13 cellular contexts compared by ENCODE assay signal in genomic region chr11:61447601-61448551, GRCh38. TPM values are rescaled to one million over a fixed set of nuclear protein-coding genes. Genes with fewer than 3 reads are reported as not detected.
DNase-seq lines count a peak whose midpoint lies in the region; ATAC-seq and TF ChIP-seq lines count a peak whose summit lies in the region.
"Had no signal": no experiment of that assay in that cellular context is flagged by ENCODE, and none has a peak within 500 bp of the region (broad histone marks: within the 10 kb centered on the region; RNA-seq: fewer than 3 reads in every experiment).

No MANE protein-coding gene starts in this region.

- no peaks in the 10 kb centered on the region for H3K27me3 Mint-ChIP-seq in activated CD4-positive, alpha-beta T cell treated with anti-CD3 and anti-CD28 coated beads, Interleukin-2, amount 10 ng/mL, durations not matched to agents 24 days and 14 days
- no peaks in the 10 kb centered on the region for H3K27me3 Mint-ChIP-seq in activated naive CD8-positive, alpha-beta T cell
- no peaks in the 10 kb centered on the region for H3K27me3 Mint-ChIP-seq in stimulated activated naive B cell treated with anti-CD40 and anti-IgM and Interleukin-4, amounts not matched to agents 10 μg/mL and 1 μg/mL and 100 μg/mL, for 72 hours
- no peaks in the 10 kb centered on the region for H3K27me3 Mint-ChIP-seq in stimulated activated memory B cell treated with anti-CD40 and anti-IgM and Interleukin-4, amounts not matched to agents 10 μg/mL and 1 μg/mL and 100 μg/mL, for 72 hours
- no peaks in the 10 kb centered on the region for H3K27me3 Mint-ChIP-seq in Calu3 (ENCODE audit: unreplicated experiment)
- H3K27me3 Mint-ChIP-seq: naive B cell had no signal

- no TSS peak for BruUV-seq in Calu3 (replicated peaks; lab: Mats Ljungman, UMichigan)

- H3K36me3 Mint-ChIP-seq in activated CD4-positive, alpha-beta T cell treated with anti-CD3 and anti-CD28 coated beads, Interleukin-2, amount 10 ng/mL, durations not matched to agents 24 days and 14 days (ENCODE audit: low read depth), result peaks cover 53% of the 10 kb centered on the region
- peaks cover 10% of the 10 kb centered on the region for H3K36me3 Mint-ChIP-seq in activated naive CD8-positive, alpha-beta T cell
- H3K36me3 Mint-ChIP-seq in stimulated activated naive B cell treated with anti-CD40 and anti-IgM and Interleukin-4, amounts not matched to agents 10 μg/mL and 1 μg/mL and 100 μg/mL, for 72 hours, result peaks cover 45 to 51% of the 10 kb centered on the region in 2 donors
- peaks cover 46% of the 10 kb centered on the region for H3K36me3 Mint-ChIP-seq in stimulated activated memory B cell treated with anti-CD40 and anti-IgM and Interleukin-4, amounts not matched to agents 10 μg/mL and 1 μg/mL and 100 μg/mL, for 72 hours
- peaks cover 36% of the 10 kb centered on the region for H3K36me3 Mint-ChIP-seq in Calu3 (ENCODE audit: insufficient read depth, unreplicated experiment)

- intact Hi-C loops in activated CD4-positive, alpha-beta T cell treated with anti-CD3 and anti-CD28 coated beads, Interleukin-2, amount 10 ng/mL, durations not matched to agents 24 days and 14 days (cut with micrococcal nuclease), result no loop called here
- intact Hi-C loops in left ventricle myocardium superior (cut with micrococcal nuclease) (no loop called here), Calu3 (cut with micrococcal nuclease; ENCODE audit: unreplicated experiment) (loop anchor here (2.0 kb wide), 1 partner anchor 181 kb away; no protein-coding TSS in a partner anchor)

- CTCF ChIA-PET in Calu3 (lab: Charles Lee), result interaction anchor here (2.0 kb wide), 1 partner anchor 69 kb away, joined by 16 read pairs; no protein-coding TSS in a partner anchor

- no peaks in the 10 kb centered on the region for H3K9me3 Mint-ChIP-seq in activated CD4-positive, alpha-beta T cell treated with anti-CD3 and anti-CD28 coated beads, Interleukin-2, amount 10 ng/mL, durations not matched to agents 24 days and 14 days
- H3K9me3 Mint-ChIP-seq in activated naive CD8-positive, alpha-beta T cell (ENCODE audit: low read depth), result no peaks in the 10 kb centered on the region
- H3K9me3 Mint-ChIP-seq in stimulated activated naive B cell treated with anti-CD40 and anti-IgM and Interleukin-4, amounts not matched to agents 10 μg/mL and 1 μg/mL and 100 μg/mL, for 72 hours, result peaks cover 0 to 2% of the 10 kb centered on the region in 2 donors
- no peaks in the 10 kb centered on the region for H3K9me3 Mint-ChIP-seq in stimulated activated memory B cell treated with anti-CD40 and anti-IgM and Interleukin-4, amounts not matched to agents 10 μg/mL and 1 μg/mL and 100 μg/mL, for 72 hours
- H3K9me3 Mint-ChIP-seq in Calu3 (ENCODE audit: low read depth, unreplicated experiment), result no peaks in the 10 kb centered on the region
- H3K9me3 Mint-ChIP-seq: immature natural killer cell had no signal

- H3K27ac Mint-ChIP-seq in activated CD4-positive, alpha-beta T cell treated with anti-CD3 and anti-CD28 coated beads, Interleukin-2, amount 10 ng/mL, durations not matched to agents 24 days and 14 days, result peak overlapping the region; percentile 82
- peak overlapping the region; percentile 54 for H3K27ac Mint-ChIP-seq in activated naive CD8-positive, alpha-beta T cell
- H3K27ac Mint-ChIP-seq in stimulated activated naive B cell treated with anti-CD40 and anti-IgM and Interleukin-4, amounts not matched to agents 10 μg/mL and 1 μg/mL and 100 μg/mL, for 72 hours, result peak overlapping the region; percentile 42
- no peak overlapping the region for H3K27ac Mint-ChIP-seq in stimulated activated memory B cell treated with anti-CD40 and anti-IgM and Interleukin-4, amounts not matched to agents 10 μg/mL and 1 μg/mL and 100 μg/mL, for 72 hours
- no peak overlapping the region for H3K27ac Mint-ChIP-seq in Calu3 (ENCODE audit: unreplicated experiment)

- TF ChIP-seq CTCF in Calu3 (IDR thresholded peaks at IDR 0.05; ENCODE audit: unreplicated experiment), result no peak

- ATAC-seq in left ventricle myocardium superior, result peak; percentile 81
- peak in 1 of 2 donors; percentile 61 for ATAC-seq in stimulated activated naive B cell treated with anti-CD40 and anti-IgM and Interleukin-4, amounts not matched to agents 10 μg/mL and 1 μg/mL and 100 μg/mL, for 72 hours (replicated peaks)
- ATAC-seq in stimulated activated memory B cell treated with anti-CD40 and anti-IgM and Interleukin-4, amounts not matched to agents 10 μg/mL and 1 μg/mL and 100 μg/mL, for 72 hours, result no peak
- ATAC-seq: A549 had no signal

- peaks cover 21% of the 10 kb centered on the region for H3K4me1 Mint-ChIP-seq in activated CD4-positive, alpha-beta T cell treated with anti-CD3 and anti-CD28 coated beads, Interleukin-2, amount 10 ng/mL, durations not matched to agents 24 days and 14 days
- H3K4me1 Mint-ChIP-seq in activated naive CD8-positive, alpha-beta T cell (ENCODE audit: low read depth), result peaks cover 20% of the 10 kb centered on the region
- peaks cover 18 to 19% of the 10 kb centered on the region in 2 donors for H3K4me1 Mint-ChIP-seq in stimulated activated naive B cell treated with anti-CD40 and anti-IgM and Interleukin-4, amounts not matched to agents 10 μg/mL and 1 μg/mL and 100 μg/mL, for 72 hours
- peaks cover 6% of the 10 kb centered on the region for H3K4me1 Mint-ChIP-seq in stimulated activated memory B cell treated with anti-CD40 and anti-IgM and Interleukin-4, amounts not matched to agents 10 μg/mL and 1 μg/mL and 100 μg/mL, for 72 hours
- H3K4me1 Mint-ChIP-seq in Calu3 (ENCODE audit: low read depth, unreplicated experiment), result no peaks in the 10 kb centered on the region

- H3K4me3 Mint-ChIP-seq in activated CD4-positive, alpha-beta T cell treated with anti-CD3 and anti-CD28 coated beads, Interleukin-2, amount 10 ng/mL, durations not matched to agents 24 days and 14 days, result no peak overlapping the region
- no peak overlapping the region for H3K4me3 Mint-ChIP-seq in activated naive CD8-positive, alpha-beta T cell
- no peak overlapping the region for H3K4me3 Mint-ChIP-seq in stimulated activated naive B cell treated with anti-CD40 and anti-IgM and Interleukin-4, amounts not matched to agents 10 μg/mL and 1 μg/mL and 100 μg/mL, for 72 hours
- H3K4me3 Mint-ChIP-seq in stimulated activated memory B cell treated with anti-CD40 and anti-IgM and Interleukin-4, amounts not matched to agents 10 μg/mL and 1 μg/mL and 100 μg/mL, for 72 hours, result no peak overlapping the region
- H3K4me3 Mint-ChIP-seq in Calu3 (ENCODE audit: low read depth, unreplicated experiment), result no peak overlapping the region
- H3K4me3 Mint-ChIP-seq: immature natural killer cell, naive B cell had no signal

- DNase-seq in activated CD4-positive, alpha-beta T cell treated with anti-CD3 and anti-CD28 coated beads, Interleukin-2, amount 10 ng/mL, durations not matched to agents 24 days and 14 days, result no peak
- DNase-seq in activated CD4-positive, alpha-beta T cell treated with anti-CD3 and anti-CD28 coated beads, Interleukin-2, amount 50 U/mL, for 4 hours, result no peak
- DNase-seq in left ventricle myocardium superior, result no peak
- DNase-seq in stimulated activated naive B cell treated with anti-CD40 and anti-IgM and Interleukin-4, amounts not matched to agents 10 μg/mL and 1 μg/mL and 100 μg/mL, for 72 hours, result no peak
- no peak for DNase-seq in Calu3
- DNase-seq in A172 (ENCODE audit: low spot score), result no peak
- DNase-seq: COR-L47, immature natural killer cell, naive B cell, NCI-H1048 had no signal

RNA-seq across cellular contexts. Expression of gene SDHAF2, which starts 18.0 kb away (rescaled TPM):
- 46.0 and 46.1 TPM in 2 replicates for total RNA-seq in activated CD4-positive, alpha-beta T cell treated with anti-CD3 and anti-CD28 coated beads, Interleukin-2, amount 10 ng/mL, durations not matched to agents 24 days and 14 days
- total RNA-seq in left ventricle myocardium superior (32.6 TPM), Calu3 (2022) (41.9 and 42.1 TPM in 2 replicates)
- 40.3 and 40.6 TPM in 2 replicates for total RNA-seq in A172 (2014; rRNA removed; shearing (Covaris generic))

RNA-seq across cellular contexts. Expression of gene CPSF7, which starts 18.1 kb away (rescaled TPM):
- 140 and 143 TPM in 2 replicates for total RNA-seq in activated CD4-positive, alpha-beta T cell treated with anti-CD3 and anti-CD28 coated beads, Interleukin-2, amount 10 ng/mL, durations not matched to agents 24 days and 14 days
- total RNA-seq in left ventricle myocardium superior, result 41.5 TPM
- 86.6 and 96.3 TPM in 2 replicates for total RNA-seq in Calu3 (2022)
- 26.9 and 34.3 TPM in 2 replicates for total RNA-seq in A172 (2014; rRNA removed; shearing (Covaris generic))

RNA-seq across cellular contexts. Expression of gene TMEM216, which starts 55.5 kb away (rescaled TPM):
- 17.0 and 18.3 TPM in 2 replicates for total RNA-seq in activated CD4-positive, alpha-beta T cell treated with anti-CD3 and anti-CD28 coated beads, Interleukin-2, amount 10 ng/mL, durations not matched to agents 24 days and 14 days
- total RNA-seq in left ventricle myocardium superior (4.8 TPM), Calu3 (2022) (10.6 and 11.0 TPM in 2 replicates)
- total RNA-seq in A172 (2014; rRNA removed; shearing (Covaris generic)), result not detected in 2 replicates

Comparison
In these comparisons a context has a peak if more than half of its experiments do, and no peak if none do; other contexts are left out.
1. H3K27ac Mint-ChIP-seq: peak in activated CD4-positive, alpha-beta T cell treated with anti-CD3 and anti-CD28 coated beads, Interleukin-2, amount 10 ng/mL, durations not matched to agents 24 days and 14 days (single experiment), activated naive CD8-positive, alpha-beta T cell (single experiment) and stimulated activated naive B cell treated with anti-CD40 and anti-IgM and Interleukin-4, amounts not matched to agents 10 μg/mL and 1 μg/mL and 100 μg/mL, for 72 hours (single experiment); none in stimulated activated memory B cell treated with anti-CD40 and anti-IgM and Interleukin-4, amounts not matched to agents 10 μg/mL and 1 μg/mL and 100 μg/mL, for 72 hours (single experiment) and Calu3 (single experiment).